9 cellular contexts compared by ENCODE assay signal in genomic region chr2:236281423-236281822, GRCh38. TPM values are rescaled to one million over a fixed set of nuclear protein-coding genes. Genes with fewer than 3 reads are reported as not detected.
"Had no signal": no experiment of that assay in that cellular context is flagged by ENCODE, and none has a peak within 500 bp of the region (broad histone marks: within the 10 kb centered on the region; RNA-seq: fewer than 3 reads in every experiment).

No MANE protein-coding gene starts in this region.

- H3K4me1 Mint-ChIP-seq: GM23338 had no signal

- H3K4me3 ChIP-seq: GM23338, HAP-1, K562 had no signal

- H2AFZ ChIP-seq: GM23338 had no signal

- H3K4me2 ChIP-seq: GM23338 had no signal

- H3K9me3 ChIP-seq: HAP-1 had no signal

- H3K4me1 ChIP-seq: HAP-1 had no signal

- ATAC-seq: GM23338, HCT116, K562 had no signal

- H3K36me3 ChIP-seq: HAP-1 had no signal

- H3K27ac Mint-ChIP-seq: GM23338, HFFc6 had no signal

- DNase-seq: HFFc6, IMR-90, KG1 had no signal

- H3K4me3 Mint-ChIP-seq: GM23338, HFFc6 had no signal

RNA-seq across cellular contexts. Expression of gene ASB18, which starts 17.2 kb away (rescaled TPM):
- total RNA-seq: GM23338, H1, HFFc6, HT-29, IMR-90, K562 had no signal
- polyA plus RNA-seq: GM23338, H1, IMR-90, K562 had no signal
